31 cellular contexts compared by ENCODE assay signal in the genomic region with DNA sequence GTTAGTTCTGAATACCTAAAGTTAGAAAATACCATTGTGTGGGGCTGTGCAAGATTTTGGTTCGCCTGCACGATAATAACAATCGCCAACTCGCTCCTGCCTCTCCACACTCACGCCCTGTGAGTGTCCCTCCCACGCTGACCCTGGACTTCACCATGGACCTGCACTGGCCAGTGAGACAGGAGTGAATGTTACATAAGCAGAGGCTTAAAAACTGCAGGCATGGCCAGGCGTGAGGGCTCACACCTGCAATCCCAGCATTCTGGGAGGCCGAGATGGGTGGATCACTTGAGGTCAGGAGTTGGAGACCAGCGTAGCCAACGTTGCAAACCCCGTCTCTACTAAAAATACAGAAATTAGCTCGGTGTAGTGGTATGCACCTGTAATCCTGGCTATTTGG.
"Had no signal": no experiment of that assay in that cellular context is flagged by ENCODE, and none has a peak within 500 bp of the region (broad histone marks: within the 10 kb centered on the region; RNA-seq: fewer than 3 reads in every experiment).

No MANE protein-coding gene starts in this region.

- DNase-seq: activated CD4-positive, alpha-beta memory T cell treated with anti-CD3 and anti-CD28 coated beads, Interleukin-2, amount 10 ng/mL, durations not matched to agents 7 days and 5 days; activated CD4-positive, alpha-beta T cell treated with anti-CD3 and anti-CD28 coated beads for 1 hour; activated CD4-positive, alpha-beta T cell treated with anti-CD3 and anti-CD28 coated beads for 36 hours; activated CD4-positive, alpha-beta T cell treated with anti-CD3 and anti-CD28 coated beads for 48 hours; activated CD4-positive, alpha-beta T cell treated with anti-CD3 and anti-CD28 coated beads, Interleukin-2, amount 10 ng/mL, durations not matched to agents 7 days and 5 days; activated CD4-positive, alpha-beta T cell treated with anti-CD3 and anti-CD28 coated beads, Interleukin-2, amount 50 U/mL, for 48 hours; activated CD4-positive, CD25-positive, alpha-beta regulatory T cell; activated CD8-positive, alpha-beta memory T cell treated with anti-CD3 and anti-CD28 coated beads for 24 hours; activated CD8-positive, alpha-beta memory T cell treated with anti-CD3 and anti-CD28 coated beads, Interleukin-2, amount 10 ng/mL, durations not matched to agents 7 days and 5 days; activated CD8-positive, alpha-beta memory T cell treated with anti-CD3 and anti-CD28 coated beads, Interleukin-2, amount 50 U/mL, for 48 hours; activated CD8-positive, alpha-beta T cell treated with anti-CD3 and anti-CD28 coated beads, Interleukin-2, amount 10 ng/mL, durations not matched to agents 7 days and 5 days; activated effector memory CD4-positive, alpha-beta T cell treated with Interleukin-2 at 50 U/mL for 16 hours; activated gamma-delta T cell; activated naive CD4-positive, alpha-beta T cell treated with anti-CD3 and anti-CD28 coated beads, Interleukin-2, amount 10 ng/mL, durations not matched to agents 7 days and 5 days; activated naive CD4-positive, alpha-beta T cell treated with Interleukin-2 at 50 U/mL for 16 hours; activated naive CD8-positive, alpha-beta T cell treated with anti-CD3 and anti-CD28 coated beads, Interleukin-2, amount 10 ng/mL, durations not matched to agents 7 days and 5 days; activated naive CD8-positive, alpha-beta T cell treated with anti-CD3 and anti-CD28 coated beads, Interleukin-2, amount 50 U/mL, for 24 hours; activated T-cell treated with anti-CD3 and anti-CD28 coated beads, Interleukin-2, amount 50 U/mL, for 24 hours; activated T-cell treated with anti-CD3 and anti-CD28 coated beads, Interleukin-2, amount 50 U/mL, for 48 hours; amygdala; anterior cingulate cortex; caudate nucleus; cerebellar nuclear complex; T-helper 1 cell; T-helper 2 cell; T-helper 9 cell; WERI-Rb-1 had no signal

- H3K4me1 ChIP-seq: ascending aorta had no signal

- H3K27ac ChIP-seq: ascending aorta, cardiac muscle cell, WERI-Rb-1 had no signal

- H3K36me3 ChIP-seq: ascending aorta, cardiac muscle cell, WERI-Rb-1 had no signal

- H3K9me3 ChIP-seq: ascending aorta had no signal

- ATAC-seq: activated CD4-positive, alpha-beta T cell treated with anti-CD3 and anti-CD28 coated beads for 36 hours; activated CD4-positive, CD25-positive, alpha-beta regulatory T cell treated with anti-CD3 and anti-CD28 coated beads, Interleukin-2, amount 50 U/mL, for 24 hours; activated CD8-positive, alpha-beta memory T cell treated with anti-CD3 and anti-CD28 coated beads, Interleukin-2, amount 10 ng/mL, durations not matched to agents 7 days and 5 days; activated CD8-positive, alpha-beta T cell treated with anti-CD3 and anti-CD28 coated beads, Interleukin-2, amount 10 ng/mL, durations not matched to agents 7 days and 5 days; activated naive CD8-positive, alpha-beta T cell treated with anti-CD3 and anti-CD28 coated beads, Interleukin-2, amount 50 U/mL, for 24 hours; WTC11 had no signal

- H3K27me3 ChIP-seq: ascending aorta, cardiac muscle cell had no signal

- H3K4me3 ChIP-seq: ascending aorta, cardiac muscle cell had no signal
